In the genomic region with DNA sequence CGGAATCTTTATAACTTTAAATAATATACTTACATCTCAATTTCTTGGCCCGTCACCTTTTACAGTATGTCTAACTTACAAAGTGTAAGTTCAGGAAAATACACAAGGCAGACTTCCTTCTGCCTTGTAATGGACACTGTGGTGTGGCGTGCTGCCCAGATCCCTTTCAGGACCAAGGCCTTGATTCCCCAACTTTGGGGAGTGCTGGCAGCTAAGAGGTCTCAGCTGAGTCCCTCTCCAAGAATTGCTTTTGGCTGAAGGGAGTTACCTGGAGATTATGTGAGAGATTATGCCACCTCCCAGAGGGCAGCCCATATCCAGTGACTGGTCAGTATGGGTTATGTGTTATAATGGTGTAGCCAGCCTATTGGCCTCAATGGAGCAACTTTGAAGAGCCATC, we compare ENCODE assay signal across 33 cellular contexts. TPM values are rescaled to one million over a fixed set of nuclear protein-coding genes. Genes with fewer than 3 reads are reported as not detected.
"Had no signal": no experiment of that assay in that cellular context is flagged by ENCODE, and none has a peak within 500 bp of the region (broad histone marks: within the 10 kb centered on the region; RNA-seq: fewer than 3 reads in every experiment).

No MANE protein-coding gene starts in this region.

- H3K9ac ChIP-seq: KMS-11 had no signal

- H3K4me2 ChIP-seq: KMS-11 had no signal

- ATAC-seq: activated CD8-positive, alpha-beta memory T cell treated with anti-CD3 and anti-CD28 coated beads, Interleukin-2, amount 10 ng/mL, durations not matched to agents 7 days and 5 days; activated naive CD8-positive, alpha-beta T cell treated with anti-CD3 and anti-CD28 coated beads, Interleukin-2, amount 50 U/mL, for 24 hours had no signal

- DNase-seq: activated CD4-positive, alpha-beta T cell treated with anti-CD3 and anti-CD28 coated beads for 1 hour; activated CD4-positive, alpha-beta T cell treated with anti-CD3 and anti-CD28 coated beads for 48 hours; activated CD4-positive, alpha-beta T cell treated with anti-CD3 and anti-CD28 coated beads, Interleukin-2, amount 50 U/mL, for 48 hours; activated CD4-positive, CD25-positive, alpha-beta regulatory T cell; activated CD8-positive, alpha-beta memory T cell treated with anti-CD3 and anti-CD28 coated beads for 24 hours; activated CD8-positive, alpha-beta memory T cell treated with anti-CD3 and anti-CD28 coated beads, Interleukin-2, amount 10 ng/mL, durations not matched to agents 7 days and 5 days; activated CD8-positive, alpha-beta memory T cell treated with anti-CD3 and anti-CD28 coated beads, Interleukin-2, amount 50 U/mL, for 48 hours; activated effector memory CD4-positive, alpha-beta T cell treated with Interleukin-2 at 50 U/mL for 16 hours; activated naive CD4-positive, alpha-beta T cell treated with anti-CD3 and anti-CD28 coated beads, Interleukin-2, amount 10 ng/mL, durations not matched to agents 7 days and 5 days; activated naive CD8-positive, alpha-beta T cell treated with anti-CD3 and anti-CD28 coated beads, Interleukin-2, amount 50 U/mL, for 24 hours; activated T-cell treated with anti-CD3 and anti-CD28 coated beads, Interleukin-2, amount 50 U/mL, for 48 hours; anterior cingulate cortex; MM.1S; MV-4-11; NCI-H1092; NCI-H1436 treated with DMSO at 0.1 percent for 48 hours; NCI-H187 treated with DMSO at 0.1 percent for 48 hours; NCI-H2081; NCI-H2171 treated with DMSO at 0.1 percent for 48 hours; NCI-H2227 treated with DMSO at 0.1 percent for 48 hours; NCI-H446 treated with DMSO at 0.1 percent for 48 hours; NCI-H524; NCI-H69; NCI-H82; NK-92 treated with Interleukin-12 subunit alpha and Interleukin-12 subunit beta, amount 100 ng/mL, for 24 hours; OCI-M1; Right ventricle myocardium superior; SW 1271; T1000; WERI-Rb-1 had no signal

- H3K27ac ChIP-seq: cardiac muscle cell, KMS-11, WERI-Rb-1 had no signal

- H3K4me3 ChIP-seq: cardiac muscle cell had no signal

- H3K27me3 ChIP-seq: cardiac muscle cell had no signal

- H3K36me3 ChIP-seq: cardiac muscle cell, WERI-Rb-1 had no signal

RNA-seq across cellular contexts. Expression of a gene that starts 21.2 kb away (rescaled TPM):
- total RNA-seq: cardiac muscle cell, LHCN-M2 had no signal
- polyA plus RNA-seq: cardiac muscle cell had no signal
